ENCODE assay signal across 21 cellular contexts in the genomic region with DNA sequence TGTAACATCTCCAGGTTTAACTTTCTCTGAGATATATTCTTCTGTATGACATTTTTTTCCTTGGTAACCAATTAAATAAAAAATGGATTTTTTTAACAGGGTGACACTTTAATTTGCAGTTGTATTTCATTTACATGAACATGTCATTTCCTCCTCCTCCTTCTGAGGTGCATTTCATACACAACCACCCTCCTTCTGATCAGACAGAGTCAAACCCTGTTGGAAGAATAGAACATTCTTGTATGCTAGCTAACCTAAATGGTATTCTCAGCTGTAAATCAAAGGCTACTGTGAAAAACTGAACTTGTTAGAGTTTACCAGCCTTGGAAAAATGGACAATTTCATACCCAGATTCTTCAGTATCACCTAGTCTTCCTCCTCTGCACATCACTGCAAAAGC. TPM values are rescaled to one million over a fixed set of nuclear protein-coding genes. Genes with fewer than 3 reads are reported as not detected.
"Had no signal": no experiment of that assay in that cellular context is flagged by ENCODE, and none has a peak within 500 bp of the region (broad histone marks: within the 10 kb centered on the region; RNA-seq: fewer than 3 reads in every experiment).

No MANE protein-coding gene starts in this region.

- H3K27ac ChIP-seq: coronary artery, heart left ventricle, neutrophil, testis, upper lobe of right lung, vagina had no signal

- DNase-seq: dorsolateral prefrontal cortex; effector CD8-positive, alpha-beta T cell; foreskin melanocyte; heart left ventricle; hippocampal formation; kidney glomerular epithelial cell; mammary epithelial cell; naive thymus-derived CD4-positive, alpha-beta T cell; nephron progenitor cell; posterior cingulate gyrus; right cardiac atrium; stimulated activated CD4-positive, alpha-beta T cell treated with anti-CD3 and anti-CD28 coated beads, Interleukin-4, amount 100 ng/mL, for 24 hours; stimulated activated naive B cell treated with anti-CD40 and anti-IgM and Interleukin-4, amounts not matched to agents 10 μg/mL and 1 μg/mL and 100 μg/mL, for 72 hours; stimulated activated naive CD8-positive, alpha-beta T cell treated with anti-CD3 and anti-CD28 coated beads, Interleukin-15, amount 100 ng/mL, for 72 hours; testis; upper lobe of right lung had no signal

- ATAC-seq: heart left ventricle; naive thymus-derived CD4-positive, alpha-beta T cell; right cardiac atrium; stimulated activated naive B cell treated with anti-CD40 and anti-IgM and Interleukin-4, amounts not matched to agents 10 μg/mL and 1 μg/mL and 100 μg/mL, for 72 hours; stimulated activated naive CD8-positive, alpha-beta T cell treated with anti-CD3 and anti-CD28 coated beads, Interleukin-15, amount 100 ng/mL, for 72 hours; upper lobe of right lung had no signal

- H3K9me3 Mint-ChIP-seq: naive thymus-derived CD4-positive, alpha-beta T cell; nephron progenitor cell; stimulated activated naive B cell treated with anti-CD40 and anti-IgM and Interleukin-4, amounts not matched to agents 10 μg/mL and 1 μg/mL and 100 μg/mL, for 72 hours; stimulated activated naive CD8-positive, alpha-beta T cell treated with anti-CD3 and anti-CD28 coated beads, Interleukin-15, amount 100 ng/mL, for 72 hours had no signal

- H3K4me3 ChIP-seq: coronary artery, dorsolateral prefrontal cortex, heart left ventricle, testis, tibial nerve, upper lobe of right lung, vagina had no signal

- H3K27me3 Mint-ChIP-seq: naive thymus-derived CD4-positive, alpha-beta T cell; stimulated activated naive B cell treated with anti-CD40 and anti-IgM and Interleukin-4, amounts not matched to agents 10 μg/mL and 1 μg/mL and 100 μg/mL, for 72 hours; stimulated activated naive CD8-positive, alpha-beta T cell treated with anti-CD3 and anti-CD28 coated beads, Interleukin-15, amount 100 ng/mL, for 72 hours had no signal

- H3K27me3 ChIP-seq: dorsolateral prefrontal cortex, heart left ventricle, neutrophil, testis, tibial nerve, upper lobe of right lung, vagina had no signal

- H3K9me3 ChIP-seq: heart left ventricle, neutrophil, testis, tibial nerve, upper lobe of right lung, vagina had no signal

- H3K27ac Mint-ChIP-seq: naive thymus-derived CD4-positive, alpha-beta T cell; nephron progenitor cell; stimulated activated naive B cell treated with anti-CD40 and anti-IgM and Interleukin-4, amounts not matched to agents 10 μg/mL and 1 μg/mL and 100 μg/mL, for 72 hours; stimulated activated naive CD8-positive, alpha-beta T cell treated with anti-CD3 and anti-CD28 coated beads, Interleukin-15, amount 100 ng/mL, for 72 hours had no signal

- H3K4me3 Mint-ChIP-seq: naive thymus-derived CD4-positive, alpha-beta T cell; nephron progenitor cell; stimulated activated naive B cell treated with anti-CD40 and anti-IgM and Interleukin-4, amounts not matched to agents 10 μg/mL and 1 μg/mL and 100 μg/mL, for 72 hours; stimulated activated naive CD8-positive, alpha-beta T cell treated with anti-CD3 and anti-CD28 coated beads, Interleukin-15, amount 100 ng/mL, for 72 hours had no signal

RNA-seq across cellular contexts. Expression of a gene that starts 52.7 kb away (rescaled TPM):
- total RNA-seq: mesenteric fat pad, vagina had no signal
